In genomic region chr1:178625695-178626094, GRCh38 we compare ENCODE assay signal across 16 cellular contexts.
"Had no signal": no experiment of that assay in that cellular context is flagged by ENCODE, and none has a peak within 500 bp of the region (broad histone marks: within the 10 kb centered on the region; RNA-seq: fewer than 3 reads in every experiment).

No MANE protein-coding gene starts in this region.

- H3K36me3 ChIP-seq: ascending aorta, ovary, spleen, thoracic aorta, upper lobe of right lung had no signal

- DNase-seq: activated naive CD4-positive, alpha-beta T cell treated with anti-CD3 and anti-CD28 coated beads for 36 hours; activated naive CD8-positive, alpha-beta T cell treated with anti-CD3 and anti-CD28 coated beads, Interleukin-2, amount 50 U/mL, for 24 hours; activated T-cell treated with anti-CD3 and anti-CD28 coated beads for 4 hours; dorsolateral prefrontal cortex; endodermal cell; hippocampal formation; mesendoderm; ovary; spleen; upper lobe of right lung had no signal

- H3K4me3 Mint-ChIP-seq: activated naive CD4-positive, alpha-beta T cell treated with anti-CD3 and anti-CD28 coated beads for 36 hours; activated naive CD8-positive, alpha-beta T cell treated with anti-CD3 and anti-CD28 coated beads, Interleukin-2, amount 50 U/mL, for 24 hours; activated T-helper 17 cell treated with anti-CD3 and anti-CD28 coated beads, Interleukin-2, amount 50 U/mL, for 72 hours; endodermal cell; nephron had no signal

- H3K4me3 ChIP-seq: ascending aorta, dorsolateral prefrontal cortex, ovary, spleen, thoracic aorta, upper lobe of right lung had no signal

- H3K4me1 ChIP-seq: ascending aorta, upper lobe of right lung had no signal

- H3K27me3 ChIP-seq: ascending aorta, dorsolateral prefrontal cortex, ovary, spleen, upper lobe of right lung had no signal

- H3K4me1 Mint-ChIP-seq: activated naive CD8-positive, alpha-beta T cell treated with anti-CD3 and anti-CD28 coated beads, Interleukin-2, amount 50 U/mL, for 24 hours; activated T-helper 17 cell treated with anti-CD3 and anti-CD28 coated beads, Interleukin-2, amount 50 U/mL, for 72 hours had no signal

- H3K9me3 Mint-ChIP-seq: activated naive CD4-positive, alpha-beta T cell treated with anti-CD3 and anti-CD28 coated beads for 36 hours; activated T-helper 17 cell treated with anti-CD3 and anti-CD28 coated beads, Interleukin-2, amount 50 U/mL, for 72 hours; nephron had no signal

- H3K9me3 ChIP-seq: ascending aorta, ovary, spleen, thoracic aorta, upper lobe of right lung had no signal

- ATAC-seq: activated CD4-positive, CD25-positive, alpha-beta regulatory T cell treated with anti-CD3 and anti-CD28 coated beads, Interleukin-2, amount 50 U/mL, for 24 hours; activated naive CD8-positive, alpha-beta T cell treated with anti-CD3 and anti-CD28 coated beads, Interleukin-2, amount 50 U/mL, for 24 hours; activated T-helper 17 cell treated with anti-CD3 and anti-CD28 coated beads, Interleukin-2, amount 50 U/mL, for 72 hours; sciatic nerve; upper lobe of right lung had no signal

- H3K27ac Mint-ChIP-seq: activated naive CD4-positive, alpha-beta T cell treated with anti-CD3 and anti-CD28 coated beads for 36 hours; activated naive CD8-positive, alpha-beta T cell treated with anti-CD3 and anti-CD28 coated beads, Interleukin-2, amount 50 U/mL, for 24 hours; activated T-helper 17 cell treated with anti-CD3 and anti-CD28 coated beads, Interleukin-2, amount 50 U/mL, for 72 hours; endodermal cell had no signal

- H3K27me3 Mint-ChIP-seq: activated naive CD8-positive, alpha-beta T cell treated with anti-CD3 and anti-CD28 coated beads, Interleukin-2, amount 50 U/mL, for 24 hours; activated T-helper 17 cell treated with anti-CD3 and anti-CD28 coated beads, Interleukin-2, amount 50 U/mL, for 72 hours had no signal

- H3K27ac ChIP-seq: ascending aorta, dorsolateral prefrontal cortex, ovary, spleen, thoracic aorta, upper lobe of right lung had no signal
